15 cellular contexts compared by ENCODE assay signal in genomic region chr2:214713080-214713830, GRCh38.
"Had no signal": no experiment of that assay in that cellular context is flagged by ENCODE, and none has a peak within 500 bp of the region (broad histone marks: within the 10 kb centered on the region; RNA-seq: fewer than 3 reads in every experiment).

No MANE protein-coding gene starts in this region.

- H3K27ac ChIP-seq: gastroesophageal sphincter, heart right ventricle had no signal

- H3K4me1 ChIP-seq: gastroesophageal sphincter, heart right ventricle had no signal

- H3K27me3 ChIP-seq: gastroesophageal sphincter, heart right ventricle had no signal

- H3K36me3 ChIP-seq: heart right ventricle had no signal

- H3K4me3 ChIP-seq: gastroesophageal sphincter, heart right ventricle, mucosa of descending colon had no signal

- ATAC-seq: activated CD8-positive, alpha-beta T cell treated with anti-CD3 and anti-CD28 coated beads for 36 hours; activated naive CD4-positive, alpha-beta T cell treated with anti-CD3 and anti-CD28 coated beads, Interleukin-2, amount 50 U/mL, for 72 hours; gastroesophageal sphincter; heart right ventricle; mucosa of descending colon; naive thymus-derived CD8-positive, alpha-beta T cell; stimulated activated effector memory CD8-positive, alpha-beta T cell treated with anti-CD3 and anti-CD28 coated beads, Interleukin-12 subunit alpha, Interleukin-12 subunit beta, amount 100 ng/mL, for 72 hours; WTC11 had no signal

- H3K9me3 ChIP-seq: gastroesophageal sphincter, heart right ventricle, mucosa of descending colon had no signal

- DNase-seq: activated CD4-positive, alpha-beta T cell treated with anti-CD3 and anti-CD28 coated beads for 48 hours; activated CD8-positive, alpha-beta T cell treated with anti-CD3 and anti-CD28 coated beads for 36 hours; activated effector memory CD4-positive, alpha-beta T cell treated with anti-CD3 and anti-CD28 coated beads, Interleukin-2, amount 50 U/mL, for 16 hours; activated T-cell treated with anti-CD3 and anti-CD28 coated beads, Interleukin-2, amount 50 U/mL, for 48 hours; cerebellar nuclear complex; effector memory CD4-positive, alpha-beta T cell; heart right ventricle; mucosa of descending colon; naive thymus-derived CD8-positive, alpha-beta T cell; retina; T-helper 2 cell had no signal
